Comparison of ENCODE assay signal across 1 cellular context in genomic region chr17:57441270-57441600, GRCh38.
TF ChIP-seq lines count a peak whose summit lies in the region.

No MANE protein-coding gene starts in this region.

TF ChIP-seq in SK-N-SH, 30 proteins besides CTCF, POLR2A, EP300 and RAD21 (continued from another document):
- TF ChIP-seq IRF3 (IDR thresholded peaks at IDR 0.05; ENCODE audit: low read depth, low read length) = no peak
- no peak for TF ChIP-seq USF1 (IDR thresholded peaks at IDR 0.05; ENCODE audit: borderline replicate concordance, low read depth)
- no peak for TF ChIP-seq TCF12 (IDR thresholded peaks at IDR 0.05)
- TF ChIP-seq GABPA (IDR thresholded peaks at IDR 0.05; ENCODE audit: low read depth) = no peak
- no peak for TF ChIP-seq SIN3A (IDR thresholded peaks at IDR 0.05; ENCODE audit: borderline replicate concordance, low read depth, low read length)
- no peak for TF ChIP-seq PBX3 (IDR thresholded peaks at IDR 0.05)
